ENCODE assay signal across 39 cellular contexts in the genomic region with DNA sequence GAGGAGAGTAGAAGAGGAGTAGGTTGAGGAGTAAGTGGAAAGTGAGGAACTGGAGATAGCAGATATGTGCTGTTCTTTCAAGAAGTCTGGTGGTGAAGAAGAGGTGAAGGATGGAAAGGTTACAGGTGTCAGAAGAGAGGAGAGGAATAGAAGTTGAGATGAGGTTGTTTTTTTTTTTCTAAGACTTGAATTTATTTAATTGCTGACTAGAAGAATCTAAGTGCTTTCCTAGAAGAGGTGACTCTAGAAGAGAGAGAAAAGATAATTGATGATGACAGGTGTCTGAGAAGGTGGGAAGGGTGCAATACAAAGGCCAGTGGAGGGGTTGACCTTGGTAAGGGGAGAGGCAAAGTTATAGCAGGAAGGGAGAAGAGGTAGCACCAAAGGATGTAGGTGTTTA.
"Had no signal": no experiment of that assay in that cellular context is flagged by ENCODE, and none has a peak within 500 bp of the region (broad histone marks: within the 10 kb centered on the region; RNA-seq: fewer than 3 reads in every experiment).

No MANE protein-coding gene starts in this region.

- FAIRE-seq: astrocyte, bronchial epithelial cell had no signal

- H3K4me1 ChIP-seq: adrenal gland, ascending aorta, body of pancreas, breast epithelium had no signal

- H3K27me3 Mint-ChIP-seq: activated naive CD4-positive, alpha-beta T cell treated with anti-CD3 and anti-CD28 coated beads, Interleukin-2, amount 10 ng/mL, durations not matched to agents 7 days and 5 days; activated naive CD4-positive, alpha-beta T cell treated with anti-CD3 and anti-CD28 coated beads, Interleukin-2, amount 50 U/mL, for 24 hours; activated naive CD8-positive, alpha-beta T cell; activated naive CD8-positive, alpha-beta T cell treated with anti-CD3 and anti-CD28 coated beads for 36 hours; activated naive CD8-positive, alpha-beta T cell treated with anti-CD3 and anti-CD28 coated beads, Interleukin-2, amount 10 ng/mL, durations not matched to agents 7 days and 5 days; activated naive CD8-positive, alpha-beta T cell treated with anti-CD3 and anti-CD28 coated beads, Interleukin-2, amount 50 U/mL, for 24 hours; activated T-cell treated with anti-CD3 and anti-CD28 coated beads, Interleukin-2, amount 50 U/mL, for 24 hours; activated T-helper 17 cell treated with anti-CD3 and anti-CD28 coated beads, Interleukin-2, amount 50 U/mL, for 72 hours; brain; central memory CD8-positive, alpha-beta T cell had no signal

- H3K27ac ChIP-seq: ascending aorta, body of pancreas, brain microvascular endothelial cell, breast epithelium, cardiac muscle cell had no signal

- H3K27ac Mint-ChIP-seq: activated naive CD4-positive, alpha-beta T cell treated with anti-CD3 and anti-CD28 coated beads for 36 hours; activated naive CD4-positive, alpha-beta T cell treated with anti-CD3 and anti-CD28 coated beads, Interleukin-2, amount 10 ng/mL, durations not matched to agents 7 days and 5 days; activated naive CD4-positive, alpha-beta T cell treated with anti-CD3 and anti-CD28 coated beads, Interleukin-2, amount 50 U/mL, for 24 hours; activated naive CD4-positive, alpha-beta T cell treated with anti-CD3 and anti-CD28 coated beads, Interleukin-2, amount 50 U/mL, for 72 hours; activated naive CD8-positive, alpha-beta T cell; activated naive CD8-positive, alpha-beta T cell treated with anti-CD3 and anti-CD28 coated beads for 36 hours; activated naive CD8-positive, alpha-beta T cell treated with anti-CD3 and anti-CD28 coated beads, Interleukin-2, amount 10 ng/mL, durations not matched to agents 7 days and 5 days; activated naive CD8-positive, alpha-beta T cell treated with anti-CD3 and anti-CD28 coated beads, Interleukin-2, amount 50 U/mL, for 24 hours; activated T-cell treated with anti-CD3 and anti-CD28 coated beads, Interleukin-2, amount 50 U/mL, for 24 hours; activated T-cell treated with anti-CD3 and anti-CD28 coated beads, Interleukin-2, amount 50 U/mL, for 72 hours; activated T-helper 1 cell treated with anti-CD3 and anti-CD28 coated beads, Interleukin-12 subunit alpha, Interleukin-12 subunit beta, Interleukin-2, Interleukin-4 antibody, amounts not matched to agents 30 ng/mL and 10 ng/mL and 1 ng/mL, durations not matched to agents 14 hours and 24 hours and 36 hours; activated T-helper 17 cell treated with anti-CD3 and anti-CD28 coated beads, Interleukin-2, amount 50 U/mL, for 72 hours; activated T-helper 2 cell treated with anti-CD3 and anti-CD28 coated beads, Interferon-gamma antibody, Interleukin-2, Interleukin-4, amounts not matched to agents 10 μg/mL and 5 μg/mL and 100 μg/mL, durations not matched to agents 14 hours and 24 hours and 36 hours; brain had no signal

- ATAC-seq: activated naive CD4-positive, alpha-beta T cell treated with anti-CD3 and anti-CD28 coated beads, Interleukin-2, amount 50 U/mL, for 72 hours; activated naive CD8-positive, alpha-beta T cell treated with anti-CD3 and anti-CD28 coated beads, Interleukin-2, amount 50 U/mL, for 24 hours; activated T-cell treated with anti-CD3 and anti-CD28 coated beads, Interleukin-2, amount 50 U/mL, for 4 hours; activated T-cell treated with anti-CD3 and anti-CD28 coated beads, Interleukin-2, amount 50 U/mL, for 72 hours; activated T-helper 17 cell treated with anti-CD3 and anti-CD28 coated beads, Interleukin-2, amount 50 U/mL, for 72 hours; body of pancreas had no signal

- H3K9me3 Mint-ChIP-seq: activated naive CD4-positive, alpha-beta T cell treated with anti-CD3 and anti-CD28 coated beads for 36 hours; activated naive CD4-positive, alpha-beta T cell treated with anti-CD3 and anti-CD28 coated beads, Interleukin-2, amount 10 ng/mL, durations not matched to agents 7 days and 5 days; activated naive CD4-positive, alpha-beta T cell treated with anti-CD3 and anti-CD28 coated beads, Interleukin-2, amount 50 U/mL, for 24 hours; activated naive CD4-positive, alpha-beta T cell treated with anti-CD3 and anti-CD28 coated beads, Interleukin-2, amount 50 U/mL, for 72 hours; activated naive CD8-positive, alpha-beta T cell treated with anti-CD3 and anti-CD28 coated beads for 36 hours; activated naive CD8-positive, alpha-beta T cell treated with anti-CD3 and anti-CD28 coated beads, Interleukin-2, amount 10 ng/mL, durations not matched to agents 7 days and 5 days; activated naive CD8-positive, alpha-beta T cell treated with anti-CD3 and anti-CD28 coated beads, Interleukin-2, amount 50 U/mL, for 24 hours; activated T-cell treated with anti-CD3 and anti-CD28 coated beads, Interleukin-2, amount 50 U/mL, for 24 hours; activated T-cell treated with anti-CD3 and anti-CD28 coated beads, Interleukin-2, amount 50 U/mL, for 4 hours; activated T-cell treated with anti-CD3 and anti-CD28 coated beads, Interleukin-2, amount 50 U/mL, for 72 hours; activated T-helper 1 cell treated with anti-CD3 and anti-CD28 coated beads, Interleukin-12 subunit alpha, Interleukin-12 subunit beta, Interleukin-2, Interleukin-4 antibody, amounts not matched to agents 30 ng/mL and 10 ng/mL and 1 ng/mL, durations not matched to agents 14 hours and 24 hours and 36 hours; activated T-helper 17 cell treated with anti-CD3 and anti-CD28 coated beads, Interleukin-2, amount 50 U/mL, for 72 hours; activated T-helper 2 cell treated with anti-CD3 and anti-CD28 coated beads, Interferon-gamma antibody, Interleukin-2, Interleukin-4, amounts not matched to agents 10 μg/mL and 5 μg/mL and 100 μg/mL, durations not matched to agents 14 hours and 24 hours and 36 hours; brain; central memory CD8-positive, alpha-beta T cell had no signal

- H3K4me3 ChIP-seq: adrenal gland, ascending aorta, body of pancreas, breast epithelium, cardiac muscle cell had no signal

- DNase-seq: activated effector memory CD4-positive, alpha-beta T cell treated with anti-CD3 and anti-CD28 coated beads, Interleukin-2, amount 50 U/mL, for 16 hours; activated effector memory CD4-positive, alpha-beta T cell treated with Interleukin-2 at 50 U/mL for 16 hours; activated gamma-delta T cell; activated gamma-delta T cell treated with Interleukin-2 at 50 U/mL for 16 hours; activated naive CD4-positive, alpha-beta T cell; activated naive CD4-positive, alpha-beta T cell treated with anti-CD3 and anti-CD28 coated beads for 36 hours; activated naive CD4-positive, alpha-beta T cell treated with anti-CD3 and anti-CD28 coated beads, Interleukin-2, amount 10 ng/mL, durations not matched to agents 7 days and 5 days; activated naive CD4-positive, alpha-beta T cell treated with anti-CD3 and anti-CD28 coated beads, Interleukin-2, amount 50 U/mL, for 16 hours; activated naive CD4-positive, alpha-beta T cell treated with Interleukin-2 at 50 U/mL for 16 hours; activated naive CD8-positive, alpha-beta T cell treated with anti-CD3 and anti-CD28 coated beads for 36 hours; activated naive CD8-positive, alpha-beta T cell treated with anti-CD3 and anti-CD28 coated beads, Interleukin-2, amount 10 ng/mL, durations not matched to agents 7 days and 5 days; activated naive CD8-positive, alpha-beta T cell treated with anti-CD3 and anti-CD28 coated beads, Interleukin-2, amount 50 U/mL, for 24 hours; activated T-cell treated with anti-CD3 and anti-CD28 coated beads, Interleukin-2, amount 50 U/mL, for 24 hours; activated T-cell treated with anti-CD3 and anti-CD28 coated beads, Interleukin-2, amount 50 U/mL, for 4 hours; activated T-cell treated with anti-CD3 and anti-CD28 coated beads, Interleukin-2, amount 50 U/mL, for 48 hours; activated T-cell treated with anti-CD3 and anti-CD28 coated beads, Interleukin-2, amount 50 U/mL, for 72 hours; adrenal gland; amniotic stem cell; amygdala; anterior cingulate cortex; aorta; body of pancreas; brain microvascular endothelial cell; caudate nucleus; central memory CD4-positive, alpha-beta T cell; cerebellar nuclear complex had no signal

- H3K4me3 Mint-ChIP-seq: activated naive CD4-positive, alpha-beta T cell treated with anti-CD3 and anti-CD28 coated beads for 36 hours; activated naive CD4-positive, alpha-beta T cell treated with anti-CD3 and anti-CD28 coated beads, Interleukin-2, amount 10 ng/mL, durations not matched to agents 7 days and 5 days; activated naive CD4-positive, alpha-beta T cell treated with anti-CD3 and anti-CD28 coated beads, Interleukin-2, amount 50 U/mL, for 24 hours; activated naive CD8-positive, alpha-beta T cell; activated naive CD8-positive, alpha-beta T cell treated with anti-CD3 and anti-CD28 coated beads for 36 hours; activated naive CD8-positive, alpha-beta T cell treated with anti-CD3 and anti-CD28 coated beads, Interleukin-2, amount 10 ng/mL, durations not matched to agents 7 days and 5 days; activated naive CD8-positive, alpha-beta T cell treated with anti-CD3 and anti-CD28 coated beads, Interleukin-2, amount 50 U/mL, for 24 hours; activated T-cell treated with anti-CD3 and anti-CD28 coated beads, Interleukin-2, amount 50 U/mL, for 24 hours; activated T-cell treated with anti-CD3 and anti-CD28 coated beads, Interleukin-2, amount 50 U/mL, for 4 hours; activated T-cell treated with anti-CD3 and anti-CD28 coated beads, Interleukin-2, amount 50 U/mL, for 72 hours; activated T-helper 1 cell treated with anti-CD3 and anti-CD28 coated beads, Interleukin-12 subunit alpha, Interleukin-12 subunit beta, Interleukin-2, Interleukin-4 antibody, amounts not matched to agents 30 ng/mL and 10 ng/mL and 1 ng/mL, durations not matched to agents 14 hours and 24 hours and 36 hours; activated T-helper 17 cell treated with anti-CD3 and anti-CD28 coated beads, Interleukin-2, amount 50 U/mL, for 72 hours; brain; central memory CD8-positive, alpha-beta T cell had no signal

- H3K27me3 ChIP-seq: adrenal gland, ascending aorta, body of pancreas, brain microvascular endothelial cell, breast epithelium, cardiac muscle cell had no signal

- H3K4me1 Mint-ChIP-seq: activated naive CD4-positive, alpha-beta T cell treated with anti-CD3 and anti-CD28 coated beads, Interleukin-2, amount 10 ng/mL, durations not matched to agents 7 days and 5 days; activated naive CD4-positive, alpha-beta T cell treated with anti-CD3 and anti-CD28 coated beads, Interleukin-2, amount 50 U/mL, for 24 hours; activated naive CD8-positive, alpha-beta T cell treated with anti-CD3 and anti-CD28 coated beads, Interleukin-2, amount 10 ng/mL, durations not matched to agents 7 days and 5 days; activated naive CD8-positive, alpha-beta T cell treated with anti-CD3 and anti-CD28 coated beads, Interleukin-2, amount 50 U/mL, for 24 hours; activated T-helper 17 cell treated with anti-CD3 and anti-CD28 coated beads, Interleukin-2, amount 50 U/mL, for 72 hours; brain; central memory CD8-positive, alpha-beta T cell had no signal

- H3K9me3 ChIP-seq: adrenal gland, ascending aorta, body of pancreas, breast epithelium had no signal

- H3K36me3 ChIP-seq: breast epithelium had no signal
